Comparison of ENCODE assay signal across 27 cellular contexts in genomic region chr22:42052765-42053164, GRCh38. TPM values are rescaled to one million over a fixed set of nuclear protein-coding genes. Genes with fewer than 3 reads are reported as not detected.
"Had no signal": no experiment of that assay in that cellular context is flagged by ENCODE, and none has a peak within 500 bp of the region (broad histone marks: within the 10 kb centered on the region; RNA-seq: fewer than 3 reads in every experiment).

No MANE protein-coding gene starts in this region.

- H3K9me3 ChIP-seq: SK-N-SH had no signal

- DNase-seq: activated CD4-positive, alpha-beta T cell treated with anti-CD3 and anti-CD28 coated beads for 4 hours; activated CD8-positive, alpha-beta memory T cell treated with anti-CD3 and anti-CD28 coated beads, Interleukin-2, amount 50 U/mL, for 4 hours; activated CD8-positive, alpha-beta T cell treated with anti-CD3 and anti-CD28 coated beads for 36 hours; activated gamma-delta T cell treated with Interleukin-2 at 50 U/mL for 16 hours; activated naive CD4-positive, alpha-beta T cell treated with anti-CD3 and anti-CD28 coated beads, Interleukin-2, amount 10 ng/mL, durations not matched to agents 7 days and 5 days; activated naive CD8-positive, alpha-beta T cell treated with anti-CD3 and anti-CD28 coated beads for 36 hours; activated T-cell treated with anti-CD3 and anti-CD28 coated beads, Interleukin-2, amount 50 U/mL, for 72 hours; brain microvascular endothelial cell; Karpas-422; NCI-H1092 treated with DMSO at 0.1 percent for 48 hours; NCI-H1417 treated with DMSO at 0.1 percent for 48 hours; NCI-H1694; NCI-H2029; NCI-H2107; NCI-H2171 treated with DMSO at 0.1 percent for 48 hours; NCI-H226; NCI-H510A; NCI-H526 treated with DMSO at 0.1 percent for 48 hours; NCI-H82; Peyer's patch; Right ventricle myocardium superior; SJCRH30; SK-N-SH; T-helper 1 cell had no signal

- H3K27me3 Mint-ChIP-seq: activated CD8-positive, alpha-beta T cell treated with anti-CD3 and anti-CD28 coated beads for 36 hours; activated naive CD4-positive, alpha-beta T cell treated with anti-CD3 and anti-CD28 coated beads, Interleukin-2, amount 10 ng/mL, durations not matched to agents 7 days and 5 days; activated naive CD8-positive, alpha-beta T cell treated with anti-CD3 and anti-CD28 coated beads for 36 hours had no signal

- H3K4me1 ChIP-seq: Peyer's patch, SJCRH30 had no signal

- H3K4me1 Mint-ChIP-seq: activated naive CD4-positive, alpha-beta T cell treated with anti-CD3 and anti-CD28 coated beads, Interleukin-2, amount 10 ng/mL, durations not matched to agents 7 days and 5 days; activated naive CD8-positive, alpha-beta T cell treated with anti-CD3 and anti-CD28 coated beads for 36 hours had no signal

- H3K4me3 Mint-ChIP-seq: activated CD8-positive, alpha-beta T cell treated with anti-CD3 and anti-CD28 coated beads for 36 hours; activated naive CD4-positive, alpha-beta T cell treated with anti-CD3 and anti-CD28 coated beads, Interleukin-2, amount 10 ng/mL, durations not matched to agents 7 days and 5 days; activated naive CD8-positive, alpha-beta T cell treated with anti-CD3 and anti-CD28 coated beads for 36 hours; activated T-cell treated with anti-CD3 and anti-CD28 coated beads, Interleukin-2, amount 50 U/mL, for 72 hours had no signal

- H3K9ac ChIP-seq: SK-N-SH had no signal

- H3K4me2 ChIP-seq: SK-N-SH had no signal

- H3K27me3 ChIP-seq: brain microvascular endothelial cell, Peyer's patch, SJCRH30 had no signal

- H3K36me3 ChIP-seq: brain microvascular endothelial cell, Peyer's patch, SJCRH30 had no signal

- ATAC-seq: activated CD4-positive, CD25-positive, alpha-beta regulatory T cell treated with anti-CD3 and anti-CD28 coated beads, Interleukin-2, amount 50 U/mL, for 24 hours; activated CD8-positive, alpha-beta T cell treated with anti-CD3 and anti-CD28 coated beads for 36 hours; activated T-cell treated with anti-CD3 and anti-CD28 coated beads, Interleukin-2, amount 50 U/mL, for 72 hours had no signal

- H3K4me3 ChIP-seq: Peyer's patch, SJCRH30 had no signal

- H3K27ac Mint-ChIP-seq: activated CD8-positive, alpha-beta T cell treated with anti-CD3 and anti-CD28 coated beads for 36 hours; activated naive CD4-positive, alpha-beta T cell treated with anti-CD3 and anti-CD28 coated beads, Interleukin-2, amount 10 ng/mL, durations not matched to agents 7 days and 5 days; activated naive CD8-positive, alpha-beta T cell treated with anti-CD3 and anti-CD28 coated beads for 36 hours; activated T-cell treated with anti-CD3 and anti-CD28 coated beads, Interleukin-2, amount 50 U/mL, for 72 hours; activated T-helper 2 cell treated with anti-CD3 and anti-CD28 coated beads, Interferon-gamma antibody, Interleukin-2, Interleukin-4, amounts not matched to agents 10 μg/mL and 5 μg/mL and 100 μg/mL, durations not matched to agents 14 hours and 24 hours and 36 hours had no signal

- H3K27ac ChIP-seq: brain microvascular endothelial cell, Peyer's patch, RWPE1, SJCRH30 had no signal

RNA-seq across cellular contexts. Expression of gene PHETA2, which starts 21.3 kb away (rescaled TPM):
- total RNA-seq: SJCRH30 had no signal

RNA-seq across cellular contexts. Expression of gene WBP2NL, which starts 54.2 kb away (rescaled TPM):
- total RNA-seq: SJCRH30 had no signal
